ENCODE assay signal across 1 cellular context in the genomic region with DNA sequence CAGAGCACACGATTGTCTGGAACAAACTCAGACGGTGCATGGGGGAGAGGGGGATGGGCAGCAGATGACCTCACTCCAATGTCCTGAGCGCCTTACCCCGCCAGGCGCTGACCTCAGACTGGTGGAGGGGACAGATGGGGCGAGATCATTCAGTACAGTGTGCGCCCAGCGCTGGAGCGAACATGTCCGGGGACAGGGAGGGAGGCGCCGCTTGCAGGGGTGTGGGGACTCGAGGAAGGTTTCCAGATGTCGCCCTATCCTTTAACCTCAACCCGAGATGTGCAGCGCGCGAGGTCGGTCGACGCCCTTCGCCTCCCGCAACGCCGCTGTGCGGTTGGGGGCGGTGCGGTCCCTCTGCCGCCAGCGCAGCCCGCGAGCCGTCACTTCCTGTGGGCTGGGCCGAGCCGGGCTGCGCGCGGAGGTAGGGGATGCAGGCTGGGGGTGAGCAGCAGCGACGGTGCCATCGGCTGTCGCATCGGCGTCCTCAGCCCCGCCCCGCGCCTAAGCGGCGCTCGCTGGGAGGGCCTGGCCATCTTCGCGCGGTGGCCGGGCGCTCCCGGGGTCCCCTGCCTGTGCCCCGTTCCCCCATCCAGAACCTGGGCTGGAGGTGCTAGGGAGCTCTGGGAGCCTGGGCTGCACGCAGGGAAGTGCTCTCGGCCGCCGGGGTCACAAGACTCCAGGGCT.
TF ChIP-seq lines count a peak whose summit lies in the region.

No MANE protein-coding gene starts in this region.

TF ChIP-seq in HepG2, 621 proteins besides CTCF, POLR2A, EP300 and RAD21 (continued from another document and continues in another):
- TF ChIP-seq, protein P1, sequence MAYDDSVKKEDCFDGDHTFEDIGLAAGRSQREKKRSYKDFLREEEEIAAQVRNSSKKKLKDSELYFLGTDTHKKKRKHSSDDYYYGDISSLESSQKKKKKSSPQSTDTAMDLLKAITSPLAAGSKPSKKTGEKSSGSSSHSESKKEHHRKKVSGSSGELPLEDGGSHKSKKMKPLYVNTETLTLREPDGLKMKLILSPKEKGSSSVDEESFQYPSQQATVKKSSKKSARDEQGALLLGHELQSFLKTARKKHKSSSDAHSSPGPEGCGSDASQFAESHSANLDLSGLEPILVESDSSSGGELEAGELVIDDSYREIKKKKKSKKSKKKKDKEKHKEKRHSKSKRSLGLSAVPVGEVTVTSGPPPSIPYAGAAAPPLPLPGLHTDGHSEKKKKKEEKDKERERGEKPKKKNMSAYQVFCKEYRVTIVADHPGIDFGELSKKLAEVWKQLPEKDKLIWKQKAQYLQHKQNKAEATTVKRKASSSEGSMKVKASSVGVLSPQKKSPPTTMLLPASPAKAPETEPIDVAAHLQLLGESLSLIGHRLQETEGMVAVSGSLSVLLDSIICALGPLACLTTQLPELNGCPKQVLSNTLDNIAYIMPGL (CRISPR knock-in tag; IDR thresholded peaks at IDR 0.05; ENCODE audit: borderline replicate concordance in 1 of 2, low read depth in 1 of 2), result peak; percentile 85 to 97
- TF ChIP-seq ZNF274 (CRISPR knock-in tag; IDR thresholded peaks at IDR 0.05) (peak; percentile 96), ZNF773 (CRISPR knock-in tag; IDR thresholded peaks at IDR 0.05; ENCODE audit: borderline replicate concordance) (no peak), ZNF546 (CRISPR knock-in tag; conservative IDR thresholded peaks at IDR 0.05) (peak; percentile 89), SOX5 (CRISPR knock-in tag; IDR thresholded peaks at IDR 0.05; ENCODE audit: borderline replicate concordance) (peak; percentile 33), CBX5 (CRISPR knock-in tag; IDR thresholded peaks at IDR 0.05; ENCODE audit: borderline replicate concordance) (peak; percentile 40; the same call in 1 of the 2 replicates), BRF2 (CRISPR knock-in tag; IDR thresholded peaks at IDR 0.05) (peak; percentile 84; the same call in 1 of the 2 replicates), ZHX2 (IDR thresholded peaks at IDR 0.05; ENCODE audit: low read depth) (peak; percentile 71; the same call in 1 of the 2 replicates), ZHX2 (CRISPR knock-in tag; IDR thresholded peaks at IDR 0.05; ENCODE audit: borderline replicate concordance) (no peak; the same call in 1 of the 2 replicates), CHCHD3 (CRISPR knock-in tag; IDR thresholded peaks at IDR 0.05) (peak; percentile 87), MTF2 (CRISPR knock-in tag; IDR thresholded peaks at IDR 0.05; ENCODE audit: borderline replicate concordance) (peak; percentile 91; the same call in 1 of the 2 replicates), ARNTL (CRISPR knock-in tag; IDR thresholded peaks at IDR 0.05) (peak; percentile 86), YEATS2 (CRISPR knock-in tag; IDR thresholded peaks at IDR 0.05; ENCODE audit: borderline replicate concordance) (peak; percentile 73; the same call in 1 of the 2 replicates), PRDM15 (CRISPR knock-in tag; IDR thresholded peaks at IDR 0.05) (0 out of 2 replicates have a peak, but pooled peaks have one; percentile 5), ZNF329 (CRISPR knock-in tag; IDR thresholded peaks at IDR 0.05; ENCODE audit: low read depth) (peak; percentile 89), NR2C2 (CRISPR knock-in tag; IDR thresholded peaks at IDR 0.05; ENCODE audit: borderline replicate concordance) (peak; percentile 82), NR2F6 (IDR thresholded peaks at IDR 0.05) (peak; percentile 61; the same call in 1 of the 2 replicates), NR2F6 (CRISPR knock-in tag; IDR thresholded peaks at IDR 0.05) (0 out of 2 replicates have a peak, but pooled peaks have one; percentile 29), HNF4G (IDR thresholded peaks at IDR 0.05; ENCODE audit: borderline replicate concordance, low read depth, low read length) (no peak), HNF4G (CRISPR knock-in tag; IDR thresholded peaks at IDR 0.05; ENCODE audit: borderline replicate concordance, low read depth) (peak; percentile 52; the same call in 1 of the 2 replicates)
- TF ChIP-seq, protein P2, sequence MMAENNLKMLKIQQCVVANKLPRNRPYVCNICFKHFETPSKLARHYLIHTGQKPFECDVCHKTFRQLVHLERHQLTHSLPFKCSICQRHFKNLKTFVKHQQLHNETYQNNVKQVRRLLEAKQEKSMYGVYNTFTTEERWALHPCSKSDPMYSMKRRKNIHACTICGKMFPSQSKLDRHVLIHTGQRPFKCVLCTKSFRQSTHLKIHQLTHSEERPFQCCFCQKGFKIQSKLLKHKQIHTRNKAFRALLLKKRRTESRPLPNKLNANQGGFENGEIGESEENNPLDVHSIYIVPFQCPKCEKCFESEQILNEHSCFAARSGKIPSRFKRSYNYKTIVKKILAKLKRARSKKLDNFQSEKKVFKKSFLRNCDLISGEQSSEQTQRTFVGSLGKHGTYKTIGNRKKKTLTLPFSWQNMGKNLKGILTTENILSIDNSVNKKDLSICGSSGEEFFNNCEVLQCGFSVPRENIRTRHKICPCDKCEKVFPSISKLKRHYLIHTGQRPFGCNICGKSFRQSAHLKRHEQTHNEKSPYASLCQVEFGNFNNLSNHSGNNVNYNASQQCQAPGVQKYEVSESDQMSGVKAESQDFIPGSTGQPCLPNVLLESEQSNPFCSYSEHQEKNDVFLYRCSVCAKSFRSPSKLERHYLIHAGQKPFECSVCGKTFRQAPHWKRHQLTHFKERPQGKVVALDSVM (CRISPR knock-in tag; IDR thresholded peaks at IDR 0.05), result peak; percentile 80
- TF ChIP-seq, protein P3, sequence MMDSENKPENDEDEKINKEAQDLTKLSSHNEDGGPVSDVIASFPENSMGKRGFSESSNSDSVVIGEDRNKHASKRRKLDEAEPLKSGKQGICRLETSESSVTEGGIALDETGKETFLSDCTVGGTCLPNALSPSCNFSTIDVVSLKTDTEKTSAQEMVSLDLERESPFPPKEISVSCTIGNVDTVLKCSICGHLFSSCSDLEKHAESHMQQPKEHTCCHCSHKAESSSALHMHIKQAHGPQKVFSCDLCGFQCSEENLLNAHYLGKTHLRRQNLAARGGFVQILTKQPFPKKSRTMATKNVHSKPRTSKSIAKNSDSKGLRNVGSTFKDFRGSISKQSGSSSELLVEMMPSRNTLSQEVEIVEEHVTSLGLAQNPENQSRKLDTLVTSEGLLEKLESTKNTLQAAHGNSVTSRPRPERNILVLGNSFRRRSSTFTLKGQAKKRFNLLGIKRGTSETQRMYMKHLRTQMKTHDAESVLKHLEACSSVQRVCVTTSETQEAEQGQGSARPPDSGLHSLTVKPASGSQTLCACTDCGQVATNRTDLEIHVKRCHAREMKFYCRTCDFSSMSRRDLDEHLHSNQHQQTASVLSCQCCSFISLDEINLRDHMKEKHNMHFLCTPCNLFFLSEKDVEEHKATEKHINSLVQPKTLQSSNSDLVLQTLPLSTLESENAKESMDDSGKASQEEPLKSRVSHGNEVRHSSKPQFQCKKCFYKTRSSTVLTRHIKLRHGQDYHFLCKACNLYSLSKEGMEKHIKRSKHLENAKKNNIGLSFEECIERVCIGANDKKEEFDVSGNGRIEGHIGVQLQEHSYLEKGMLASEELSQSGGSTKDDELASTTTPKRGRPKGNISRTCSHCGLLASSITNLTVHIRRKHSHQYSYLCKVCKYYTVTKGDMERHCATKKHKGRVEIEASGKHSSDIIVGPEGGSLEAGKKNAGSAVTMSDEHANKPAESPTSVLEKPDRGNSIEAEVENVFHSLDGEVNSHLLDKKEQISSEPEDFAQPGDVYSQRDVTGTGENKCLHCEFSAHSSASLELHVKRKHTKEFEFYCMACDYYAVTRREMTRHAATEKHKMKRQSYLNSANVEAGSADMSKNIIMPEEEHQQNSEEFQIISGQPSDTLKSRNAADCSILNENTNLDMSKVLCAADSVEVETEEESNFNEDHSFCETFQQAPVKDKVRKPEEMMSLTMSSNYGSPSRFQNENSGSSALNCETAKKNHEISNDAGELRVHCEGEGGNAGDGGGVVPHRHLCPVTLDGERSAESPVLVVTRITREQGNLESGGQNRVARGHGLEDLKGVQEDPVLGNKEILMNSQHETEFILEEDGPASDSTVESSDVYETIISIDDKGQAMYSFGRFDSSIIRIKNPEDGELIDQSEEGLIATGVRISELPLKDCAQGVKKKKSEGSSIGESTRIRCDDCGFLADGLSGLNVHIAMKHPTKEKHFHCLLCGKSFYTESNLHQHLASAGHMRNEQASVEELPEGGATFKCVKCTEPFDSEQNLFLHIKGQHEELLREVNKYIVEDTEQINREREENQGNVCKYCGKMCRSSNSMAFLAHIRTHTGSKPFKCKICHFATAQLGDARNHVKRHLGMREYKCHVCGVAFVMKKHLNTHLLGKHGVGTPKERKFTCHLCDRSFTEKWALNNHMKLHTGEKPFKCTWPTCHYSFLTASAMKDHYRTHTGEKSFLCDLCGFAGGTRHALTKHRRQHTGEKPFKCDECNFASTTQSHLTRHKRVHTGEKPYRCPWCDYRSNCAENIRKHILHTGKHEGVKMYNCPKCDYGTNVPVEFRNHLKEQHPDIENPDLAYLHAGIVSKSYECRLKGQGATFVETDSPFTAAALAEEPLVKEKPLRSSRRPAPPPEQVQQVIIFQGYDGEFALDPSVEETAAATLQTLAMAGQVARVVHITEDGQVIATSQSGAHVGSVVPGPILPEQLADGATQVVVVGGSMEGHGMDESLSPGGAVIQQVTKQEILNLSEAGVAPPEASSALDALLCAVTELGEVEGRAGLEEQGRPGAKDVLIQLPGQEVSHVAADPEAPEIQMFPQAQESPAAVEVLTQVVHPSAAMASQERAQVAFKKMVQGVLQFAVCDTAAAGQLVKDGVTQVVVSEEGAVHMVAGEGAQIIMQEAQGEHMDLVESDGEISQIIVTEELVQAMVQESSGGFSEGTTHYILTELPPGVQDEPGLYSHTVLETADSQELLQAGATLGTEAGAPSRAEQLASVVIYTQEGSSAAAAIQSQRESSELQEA (CRISPR knock-in tag; IDR thresholded peaks at IDR 0.05; ENCODE audit: not compliant biosample characterization), result peak; percentile 89
- TF ChIP-seq, protein P4, sequence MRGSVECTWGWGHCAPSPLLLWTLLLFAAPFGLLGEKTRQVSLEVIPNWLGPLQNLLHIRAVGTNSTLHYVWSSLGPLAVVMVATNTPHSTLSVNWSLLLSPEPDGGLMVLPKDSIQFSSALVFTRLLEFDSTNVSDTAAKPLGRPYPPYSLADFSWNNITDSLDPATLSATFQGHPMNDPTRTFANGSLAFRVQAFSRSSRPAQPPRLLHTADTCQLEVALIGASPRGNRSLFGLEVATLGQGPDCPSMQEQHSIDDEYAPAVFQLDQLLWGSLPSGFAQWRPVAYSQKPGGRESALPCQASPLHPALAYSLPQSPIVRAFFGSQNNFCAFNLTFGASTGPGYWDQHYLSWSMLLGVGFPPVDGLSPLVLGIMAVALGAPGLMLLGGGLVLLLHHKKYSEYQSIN (CRISPR knock-in tag; IDR thresholded peaks at IDR 0.05; ENCODE audit: borderline replicate concordance), result no peak
